14 cellular contexts compared by ENCODE assay signal in the genomic region with DNA sequence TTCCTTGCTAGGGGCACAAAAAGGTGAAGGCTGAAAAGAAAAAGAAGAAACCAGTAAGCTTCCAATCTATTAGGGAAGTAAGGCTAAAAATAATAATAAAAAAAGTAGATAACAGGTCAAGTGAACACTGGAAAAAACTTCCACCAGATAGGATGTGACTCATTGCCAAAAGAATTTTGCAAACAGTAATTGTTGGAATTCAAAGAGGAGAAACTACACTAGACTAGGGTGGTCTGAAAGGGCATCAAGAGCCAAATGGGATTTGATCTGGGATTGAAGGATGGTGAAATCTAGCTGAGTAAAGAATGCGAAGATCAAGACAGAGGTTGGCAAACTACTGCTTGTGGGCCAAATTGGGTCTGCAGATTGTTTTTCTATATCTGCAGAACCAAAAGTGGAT. TPM values are rescaled to one million over a fixed set of nuclear protein-coding genes. Genes with fewer than 3 reads are reported as not detected.
A peak's percentile ranks its signal among the peaks of the same experiment; 100 is the strongest.
DNase-seq lines count a peak whose midpoint lies in the region; ATAC-seq and TF ChIP-seq lines count a peak whose summit lies in the region.
"Had no signal": no experiment of that assay in that cellular context is flagged by ENCODE, and none has a peak within 500 bp of the region (broad histone marks: within the 10 kb centered on the region; RNA-seq: fewer than 3 reads in every experiment).

No MANE protein-coding gene starts in this region.

- CTCF ChIA-PET in HCT116 (lab: Charles Lee): no interaction called here
- CTCF ChIA-PET in activated CD8-positive, alpha-beta T cell treated with anti-CD3 and anti-CD28 coated beads for 36 hours (lab: Charles Lee): no interaction called here

- H3K9ac ChIP-seq in HCT116 (ENCODE audit: low read length): no peak overlapping the region

- peaks cover 7% of the 10 kb centered on the region for H3K27me3 Mint-ChIP-seq in activated CD8-positive, alpha-beta T cell treated with anti-CD3 and anti-CD28 coated beads for 36 hours
- H3K27me3 Mint-ChIP-seq: activated T-cell treated with anti-CD3 and anti-CD28 coated beads, Interleukin-2, amount 50 U/mL, for 24 hours had no signal

- peak overlapping the region; percentile 45 for H3K4me2 ChIP-seq in HCT116 (ENCODE audit: low read length)

- H3K27me3 ChIP-seq in HCT116 (ENCODE audit: insufficient read depth, low read length): no peaks in the 10 kb centered on the region
- no peaks in the 10 kb centered on the region for H3K27me3 ChIP-seq in effector memory CD4-positive, alpha-beta T cell (replicated peaks; ENCODE audit: control insufficient read depth, insufficient read depth, low read length, poor library complexity, severe bottlenecking)
- H3K27me3 ChIP-seq: upper lobe of right lung had no signal

- no TSS peak for BruUV-seq in HCT116 (replicated peaks; lab: Mats Ljungman, UMichigan)

- in situ Hi-C loops in astrocyte of the spinal cord (cut with HindIII; ENCODE audit: low sequenced_read_pairs): no loop called here

- intact Hi-C loops in HCT116 (cut with micrococcal nuclease): no loop called here
- intact Hi-C loops in activated CD8-positive, alpha-beta T cell treated with anti-CD3 and anti-CD28 coated beads for 36 hours (cut with micrococcal nuclease): no loop called here

- H3K4me1 Mint-ChIP-seq in activated CD8-positive, alpha-beta T cell treated with anti-CD3 and anti-CD28 coated beads for 36 hours (ENCODE audit: low read depth): peaks cover under 1% of the 10 kb centered on the region

- H3K27ac ChIP-seq in 22Rv1 (peak overlapping the region; percentile 63), HCT116 (ENCODE audit: low read depth, low read length) (no peak overlapping the region)
- no peak overlapping the region for H3K27ac ChIP-seq in effector memory CD4-positive, alpha-beta T cell (ENCODE audit: insufficient read depth, low read length, poor library complexity, severe bottlenecking)
- H3K27ac ChIP-seq: prostate gland, upper lobe of right lung had no signal

- no peak for TF ChIP-seq POLR2A in HCT116 (IDR thresholded peaks at IDR 0.05; ENCODE audit: borderline replicate concordance, extremely low read depth, insufficient read depth, insufficient read length)

- H3K9me3 ChIP-seq in HCT116 (ENCODE audit: control insufficient read depth in 1 of 2, insufficient read depth in 1 of 2, low read depth in 1 of 2, low read length in 2 of 2): no peaks in the 10 kb centered on the region
- H3K9me3 ChIP-seq in effector memory CD4-positive, alpha-beta T cell (ENCODE audit: control insufficient read depth, low read length): no peaks in the 10 kb centered on the region
- H3K9me3 ChIP-seq: prostate gland, upper lobe of right lung had no signal

- RAD21 ChIA-PET in HCT116 (lab: Charles Lee; ENCODE audit: low non-redundant PET in 1 of 2, low total read pairs in 2 of 2, uncharacterized antibody in 2 of 2, unreplicated experiment in 2 of 2): no interaction called here

- no peaks in the 10 kb centered on the region for H3K36me3 Mint-ChIP-seq in activated CD8-positive, alpha-beta T cell treated with anti-CD3 and anti-CD28 coated beads for 36 hours (ENCODE audit: low read depth)
- H3K36me3 Mint-ChIP-seq: T-cell had no signal

- H3K79me2 ChIP-seq in HCT116 (ENCODE audit: insufficient read depth, low read length): no peaks in the 10 kb centered on the region

- TF ChIP-seq CTCF in 22Rv1 (IDR thresholded peaks at IDR 0.05) (no peak), HCT116 (IDR thresholded peaks at IDR 0.05 in 2 of 3, conservative IDR thresholded peaks at IDR 0.05 in 1 of 3; ENCODE audit: borderline replicate concordance in 1 of 3, insufficient read depth in 1 of 3, low read depth in 2 of 3, low read length in 2 of 3) (no peak), astrocyte of the spinal cord (IDR thresholded peaks at IDR 0.05; ENCODE audit: low read depth, low read length) (no peak)
- TF ChIP-seq CTCF in activated CD8-positive, alpha-beta T cell treated with anti-CD3 and anti-CD28 coated beads for 36 hours (IDR thresholded peaks at IDR 0.05): no peak

- H3K27ac Mint-ChIP-seq in activated CD8-positive, alpha-beta T cell treated with anti-CD3 and anti-CD28 coated beads for 36 hours: no peak overlapping the region
- H3K27ac Mint-ChIP-seq: activated T-cell treated with anti-CD3 and anti-CD28 coated beads, Interleukin-2, amount 50 U/mL, for 24 hours; T-cell had no signal

- H4K20me1 ChIP-seq in HCT116 (ENCODE audit: insufficient read depth): no peaks in the 10 kb centered on the region

- POLR2A ChIA-PET in HCT116 (lab: Charles Lee): no interaction called here
- POLR2A ChIA-PET in activated CD8-positive, alpha-beta T cell treated with anti-CD3 and anti-CD28 coated beads for 36 hours (lab: Charles Lee): interaction anchor here (1.2 kb wide), 1 partner anchor 84 kb away, joined by 3 read pairs; no protein-coding TSS in a partner anchor

- H2AFZ ChIP-seq in HCT116 (ENCODE audit: low read depth, low read length, poor library complexity, severe bottlenecking): peak overlapping the region; percentile 51

- no peaks in the 10 kb centered on the region for H3K9me3 Mint-ChIP-seq in activated CD8-positive, alpha-beta T cell treated with anti-CD3 and anti-CD28 coated beads for 36 hours
- H3K9me3 Mint-ChIP-seq: activated T-cell treated with anti-CD3 and anti-CD28 coated beads, Interleukin-2, amount 50 U/mL, for 24 hours; T-cell had no signal

- no peaks in the 10 kb centered on the region for H3K36me3 ChIP-seq in HCT116 (ENCODE audit: control insufficient read depth in 1 of 2, insufficient read depth in 2 of 2, low read length in 2 of 2)
- H3K36me3 ChIP-seq in effector memory CD4-positive, alpha-beta T cell (ENCODE audit: control insufficient read depth, insufficient read depth, low read length): no peaks in the 10 kb centered on the region
- H3K36me3 ChIP-seq: prostate gland, upper lobe of right lung had no signal

- H3K4me3 Mint-ChIP-seq in activated CD8-positive, alpha-beta T cell treated with anti-CD3 and anti-CD28 coated beads for 36 hours: no peak overlapping the region
- H3K4me3 Mint-ChIP-seq: activated T-cell treated with anti-CD3 and anti-CD28 coated beads, Interleukin-2, amount 50 U/mL, for 24 hours; T-cell had no signal

- H3K4me1 ChIP-seq in HCT116 (ENCODE audit: control insufficient read depth in 1 of 2, insufficient read depth in 2 of 2, low read length in 2 of 2): peaks cover 8 to 15% of the 10 kb centered on the region in 2 experiments
- no peaks in the 10 kb centered on the region for H3K4me1 ChIP-seq in effector memory CD4-positive, alpha-beta T cell (ENCODE audit: control insufficient read depth, insufficient read depth, low read length, poor library complexity, severe bottlenecking)
- H3K4me1 ChIP-seq: prostate gland, upper lobe of right lung had no signal

- TF ChIP-seq RAD21 in HCT116 (IDR thresholded peaks at IDR 0.05; ENCODE audit: low read depth): no peak

- ATAC-seq in HCT116 (peak; percentile 61), GM18861 (IDR thresholded peaks at IDR 0.05; ENCODE audit: unreplicated experiment) (no peak)
- ATAC-seq in activated CD8-positive, alpha-beta T cell treated with anti-CD3 and anti-CD28 coated beads for 36 hours: no peak
- ATAC-seq: T-cell, upper lobe of right lung had no signal

- H3K9me2 ChIP-seq in HCT116 (ENCODE audit: insufficient read depth): no peaks in the 10 kb centered on the region; the same call in 1 of the 2 replicates

- DNase-seq in HCT116 (ENCODE audit: low read depth, low spot score) (no peak), astrocyte of the spinal cord (ENCODE audit: low read depth, low spot score) (peak; percentile 23), iris pigment epithelial cell (ENCODE audit: low read depth) (peak; percentile 45), DMS79 (lab: John Stamatoyannopoulos, UW) (no peak)
- DNase-seq in activated CD8-positive, alpha-beta T cell treated with anti-CD3 and anti-CD28 coated beads for 36 hours: no peak
- no peak for DNase-seq in effector memory CD4-positive, alpha-beta T cell
- DNase-seq: activated T-cell treated with anti-CD3 and anti-CD28 coated beads, Interleukin-2, amount 50 U/mL, for 24 hours; MM.1S; stimulated activated CD4-positive, alpha-beta T cell treated with anti-CD3 and anti-CD28 coated beads, Interleukin-2, amount 100 ng/mL, for 24 hours; T-cell; upper lobe of right lung had no signal

- H3K4me3 ChIP-seq in HCT116 (replicated peaks in 1 of 2; ENCODE audit: low read depth in 1 of 2, low read length in 2 of 2) (no peak overlapping the region), astrocyte of the spinal cord (ENCODE audit: low read depth, low read length) (no peak overlapping the region)
- H3K4me3 ChIP-seq in effector memory CD4-positive, alpha-beta T cell (ENCODE audit: insufficient read depth, low read depth, low read length, poor library complexity, severe bottlenecking): no peak overlapping the region
- H3K4me3 ChIP-seq: prostate gland, upper lobe of right lung had no signal

TF ChIP-seq in HCT116, 20 proteins besides CTCF, POLR2A, EP300 and RAD21:
- TF ChIP-seq CEBPB (IDR thresholded peaks at IDR 0.05; ENCODE audit: low read depth): 0 out of 2 replicates have a peak, but pooled peaks have one; percentile 8
- TF ChIP-seq, protein P1, sequence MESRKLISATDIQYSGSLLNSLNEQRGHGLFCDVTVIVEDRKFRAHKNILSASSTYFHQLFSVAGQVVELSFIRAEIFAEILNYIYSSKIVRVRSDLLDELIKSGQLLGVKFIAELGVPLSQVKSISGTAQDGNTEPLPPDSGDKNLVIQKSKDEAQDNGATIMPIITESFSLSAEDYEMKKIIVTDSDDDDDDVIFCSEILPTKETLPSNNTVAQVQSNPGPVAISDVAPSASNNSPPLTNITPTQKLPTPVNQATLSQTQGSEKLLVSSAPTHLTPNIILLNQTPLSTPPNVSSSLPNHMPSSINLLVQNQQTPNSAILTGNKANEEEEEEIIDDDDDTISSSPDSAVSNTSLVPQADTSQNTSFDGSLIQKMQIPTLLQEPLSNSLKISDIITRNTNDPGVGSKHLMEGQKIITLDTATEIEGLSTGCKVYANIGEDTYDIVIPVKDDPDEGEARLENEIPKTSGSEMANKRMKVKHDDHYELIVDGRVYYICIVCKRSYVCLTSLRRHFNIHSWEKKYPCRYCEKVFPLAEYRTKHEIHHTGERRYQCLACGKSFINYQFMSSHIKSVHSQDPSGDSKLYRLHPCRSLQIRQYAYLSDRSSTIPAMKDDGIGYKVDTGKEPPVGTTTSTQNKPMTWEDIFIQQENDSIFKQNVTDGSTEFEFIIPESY (IDR thresholded peaks at IDR 0.05; ENCODE audit: extremely low read depth, insufficient replicate concordance, low read length): no peak
- no peak for TF ChIP-seq YY1 (IDR thresholded peaks at IDR 0.05; ENCODE audit: extremely low read depth, insufficient replicate concordance, low read depth, low read length)
- TF ChIP-seq FOSL1 (IDR thresholded peaks at IDR 0.05; ENCODE audit: low read depth): peak; percentile 52; the same call in 1 of the 2 replicates
- TF ChIP-seq TCF7L2 (IDR thresholded peaks at IDR 0.05; ENCODE audit: borderline replicate concordance, extremely low read depth, insufficient read depth, insufficient read length): no peak
- no peak for TF ChIP-seq EZH2phosphoT487 (IDR thresholded peaks at IDR 0.05; ENCODE audit: borderline replicate concordance)

RNA-seq across cellular contexts. Expression of a gene that starts 6.0 kb away (rescaled TPM):
- total RNA-seq in HCT116 (2021; ENCODE audit: unreplicated experiment): 2.2 TPM
- 0.67 and 0.94 TPM in 2 replicates for polyA plus RNA-seq in HCT116 (2012)
- 1 to 10 TPM; 2.7 to 2.9 TPM for total RNA-seq in activated CD8-positive, alpha-beta T cell treated with anti-CD3 and anti-CD28 coated beads for 36 hours

Comparison
In these comparisons a context has a peak if more than half of its experiments do, and no peak if none do; other contexts are left out.
1. DNase-seq: peak in astrocyte of the spinal cord (single experiment) and iris pigment epithelial cell (single experiment); none in HCT116 (single experiment), activated CD8-positive, alpha-beta T cell treated with anti-CD3 and anti-CD28 coated beads for 36 hours (single experiment), DMS79 (single experiment) and effector memory CD4-positive, alpha-beta T cell (0 of 3).